15 cellular contexts compared by ENCODE assay signal in genomic region chr9:118961857-118962256, GRCh38.
DNase-seq lines count a peak whose midpoint lies in the region; ATAC-seq, FAIRE-seq and TF ChIP-seq lines count a peak whose summit lies in the region.
"Had no signal": no experiment of that assay in that cellular context is flagged by ENCODE, and none has a peak within 500 bp of the region (broad histone marks: within the 10 kb centered on the region; RNA-seq: fewer than 3 reads in every experiment).

No MANE protein-coding gene starts in this region.

- peaks cover 10% of the 10 kb centered on the region for H3K9me3 Mint-ChIP-seq in activated T-helper 17 cell treated with anti-CD3 and anti-CD28 coated beads, Interleukin-2, amount 50 U/mL, for 72 hours
- H3K9me3 Mint-ChIP-seq: activated naive CD4-positive, alpha-beta T cell treated with anti-CD3 and anti-CD28 coated beads, Interleukin-2, amount 50 U/mL, for 24 hours had no signal

- H3K9ac ChIP-seq in mammary epithelial cell (ENCODE audit: insufficient read depth, low read length): no peak overlapping the region
- H3K9ac ChIP-seq in HepG2 (ENCODE audit: insufficient read depth, low read depth, low read length): no peak overlapping the region
- H3K9ac ChIP-seq: BLaER1 had no signal

- H3K27ac ChIP-seq in mammary epithelial cell (ENCODE audit: insufficient read depth, low read depth, low read length): no peak overlapping the region
- no peak overlapping the region for H3K27ac ChIP-seq in HepG2 (ENCODE audit: extremely low read length, insufficient read depth, low read length)
- H3K27ac ChIP-seq: BLaER1, epithelial cell of prostate, VCaP had no signal

- H3K4me3 Mint-ChIP-seq in activated T-helper 17 cell treated with anti-CD3 and anti-CD28 coated beads, Interleukin-2, amount 50 U/mL, for 72 hours: no peak overlapping the region
- H3K4me3 Mint-ChIP-seq: activated naive CD4-positive, alpha-beta T cell treated with anti-CD3 and anti-CD28 coated beads, Interleukin-2, amount 50 U/mL, for 24 hours; naive thymus-derived CD4-positive, alpha-beta T cell had no signal

- no peak overlapping the region for H3K27ac Mint-ChIP-seq in activated T-helper 17 cell treated with anti-CD3 and anti-CD28 coated beads, Interleukin-2, amount 50 U/mL, for 72 hours
- H3K27ac Mint-ChIP-seq: activated naive CD4-positive, alpha-beta T cell treated with anti-CD3 and anti-CD28 coated beads, Interleukin-2, amount 50 U/mL, for 24 hours; naive thymus-derived CD4-positive, alpha-beta T cell had no signal

- intact Hi-C loops in Right ventricle myocardium inferior (cut with DNase I) (loop anchor here (10.0 kb wide), 1 partner anchor 127 kb away; no protein-coding TSS in a partner anchor), cardiac septum (cut with DNase I) (no loop called here), mammary epithelial cell (cut with micrococcal nuclease) (no loop called here), HepG2 (cut with micrococcal nuclease; ENCODE audit: unreplicated experiment) (no loop called here)

- ATAC-seq in Right ventricle myocardium inferior (peak; percentile 81), HepG2 (no peak)
- ATAC-seq in activated T-helper 17 cell treated with anti-CD3 and anti-CD28 coated beads, Interleukin-2, amount 50 U/mL, for 72 hours (replicated peaks): no peak
- ATAC-seq: naive thymus-derived CD4-positive, alpha-beta T cell had no signal

- no peaks in the 10 kb centered on the region for H4K20me1 ChIP-seq in mammary epithelial cell (ENCODE audit: insufficient read depth, low read length)
- no peaks in the 10 kb centered on the region for H4K20me1 ChIP-seq in HepG2 (ENCODE audit: insufficient read depth, low read length)
- H4K20me1 ChIP-seq: BLaER1 had no signal

- H3K4me1 ChIP-seq in mammary epithelial cell (ENCODE audit: insufficient read depth, low read length) (no peaks in the 10 kb centered on the region), HepG2 (ENCODE audit: insufficient read depth, low read length) (no peaks in the 10 kb centered on the region)
- H3K4me1 ChIP-seq: BLaER1 had no signal

- H3K4me3 ChIP-seq in mammary epithelial cell (replicated peaks in 1 of 3; ENCODE audit: insufficient read depth in 1 of 3, low read depth in 2 of 3, low read length in 3 of 3) (no peak overlapping the region), kidney epithelial cell (ENCODE audit: low read depth, low read length) (no peak overlapping the region), HepG2 (replicated peaks in 1 of 3; ENCODE audit: insufficient read depth in 1 of 3, low read depth in 2 of 3, low read length in 3 of 3) (no peak overlapping the region)
- H3K4me3 ChIP-seq: BLaER1 had no signal

- H3K9me3 ChIP-seq in mammary epithelial cell (replicated peaks; ENCODE audit: insufficient read depth, low read length): no peaks in the 10 kb centered on the region
- peaks cover 89% of the 10 kb centered on the region for H3K9me3 ChIP-seq in HepG2 (ENCODE audit: low read length)
- H3K9me3 ChIP-seq: BLaER1 had no signal

- H3K36me3 ChIP-seq in mammary epithelial cell (ENCODE audit: insufficient read depth, low read length) (no peaks in the 10 kb centered on the region), kidney epithelial cell (ENCODE audit: control insufficient read depth, insufficient read depth, low read length) (no peaks in the 10 kb centered on the region), HepG2 (replicated peaks in 1 of 2; ENCODE audit: control insufficient read depth in 1 of 2, insufficient read depth in 2 of 2, low read length in 2 of 2) (no peaks in the 10 kb centered on the region)
- H3K36me3 ChIP-seq: BLaER1 had no signal

- no peaks in the 10 kb centered on the region for H3K36me3 Mint-ChIP-seq in activated T-helper 17 cell treated with anti-CD3 and anti-CD28 coated beads, Interleukin-2, amount 50 U/mL, for 72 hours (ENCODE audit: low read depth)
- H3K36me3 Mint-ChIP-seq: activated naive CD4-positive, alpha-beta T cell treated with anti-CD3 and anti-CD28 coated beads, Interleukin-2, amount 50 U/mL, for 24 hours; naive thymus-derived CD4-positive, alpha-beta T cell had no signal

- no peaks in the 10 kb centered on the region for H3K79me2 ChIP-seq in mammary epithelial cell (ENCODE audit: insufficient read depth, low read length)
- no peaks in the 10 kb centered on the region for H3K79me2 ChIP-seq in HepG2 (ENCODE audit: insufficient read depth, low read length)

- TF ChIP-seq RAD21 in HepG2 (CRISPR knock-in tag; IDR thresholded peaks at IDR 0.05): no peak

- POLR2A ChIA-PET in HepG2 (lab: Yijun Ruan, JAX) (no interaction called here), GM10248 (lab: Yijun Ruan, JAX) (no interaction called here)

- CTCF ChIA-PET in mammary epithelial cell (lab: Charles Lee; ENCODE audit: low non-redundant PET): no interaction called here
- CTCF ChIA-PET in HepG2 (lab: Yijun Ruan, JAX; ENCODE audit: low intra/inter-chr PET ratio, low total read pairs): no interaction called here
- CTCF ChIA-PET in GM10248 (lab: Yijun Ruan, JAX): no interaction called here

- H3K4me1 Mint-ChIP-seq in activated T-helper 17 cell treated with anti-CD3 and anti-CD28 coated beads, Interleukin-2, amount 50 U/mL, for 72 hours: no peaks in the 10 kb centered on the region
- H3K4me1 Mint-ChIP-seq: activated naive CD4-positive, alpha-beta T cell treated with anti-CD3 and anti-CD28 coated beads, Interleukin-2, amount 50 U/mL, for 24 hours; naive thymus-derived CD4-positive, alpha-beta T cell had no signal

- FAIRE-seq in HepG2 (lab: Jason Lieb, UNC): no peak
- FAIRE-seq: GM18507 had no signal

- dilution Hi-C loops in mammary epithelial cell (cut with HindIII; ENCODE audit: low sequenced_read_pairs): no loop called here

- H3K27me3 ChIP-seq in mammary epithelial cell (ENCODE audit: insufficient read depth, low read length): no peaks in the 10 kb centered on the region
- H3K27me3 ChIP-seq in kidney epithelial cell (ENCODE audit: control insufficient read depth, insufficient read depth, low read length): no peaks in the 10 kb centered on the region
- no peaks in the 10 kb centered on the region for H3K27me3 ChIP-seq in HepG2 (ENCODE audit: control insufficient read depth in 1 of 2, insufficient read depth in 2 of 2, low read length in 2 of 2)
- H3K27me3 ChIP-seq: BLaER1 had no signal

- TF ChIP-seq EP300 in HepG2 (IDR thresholded peaks at IDR 0.05; ENCODE audit: low read depth in 2 of 2, low read length in 2 of 2) (no peak), HepG2 (CRISPR knock-in tag; IDR thresholded peaks at IDR 0.05; ENCODE audit: borderline replicate concordance) (no peak)

- H3K4me2 ChIP-seq in mammary epithelial cell (ENCODE audit: insufficient read depth, low read depth, low read length): no peak overlapping the region
- no peak overlapping the region for H3K4me2 ChIP-seq in HepG2 (ENCODE audit: low read depth, low read length)
- H3K4me2 ChIP-seq: BLaER1 had no signal

- BruUV-seq in mammary epithelial cell (replicated peaks; lab: Mats Ljungman, UMichigan) (no TSS peak), HepG2 (replicated peaks; lab: Mats Ljungman, UMichigan) (no TSS peak)

- no peaks in the 10 kb centered on the region for H3K27me3 Mint-ChIP-seq in activated T-helper 17 cell treated with anti-CD3 and anti-CD28 coated beads, Interleukin-2, amount 50 U/mL, for 72 hours
- H3K27me3 Mint-ChIP-seq: activated naive CD4-positive, alpha-beta T cell treated with anti-CD3 and anti-CD28 coated beads, Interleukin-2, amount 50 U/mL, for 24 hours had no signal

- no peak overlapping the region for H2AFZ ChIP-seq in mammary epithelial cell (ENCODE audit: low read depth, low read length)
- no peak overlapping the region for H2AFZ ChIP-seq in HepG2 (ENCODE audit: low read length)

- no peak for TF ChIP-seq POLR2A in HepG2 (IDR thresholded peaks at IDR 0.05; ENCODE audit: insufficient read depth in 1 of 2, low read depth in 2 of 2, low read length in 2 of 2)

- TF ChIP-seq CTCF in mammary epithelial cell (conservative IDR thresholded peaks at IDR 0.05 in 1 of 2, IDR thresholded peaks at IDR 0.05 in 1 of 2; ENCODE audit: extremely low read depth in 1 of 2, insufficient read depth in 1 of 2, low read depth in 1 of 2, low read length in 2 of 2) (no peak), kidney epithelial cell (IDR thresholded peaks at IDR 0.05; ENCODE audit: insufficient read depth, low read length, poor library complexity, severe bottlenecking) (no peak), HepG2 (CRISPR knock-in tag; IDR thresholded peaks at IDR 0.05) (no peak), GM10248 (IDR thresholded peaks at IDR 0.05; ENCODE audit: control extremely low read depth, extremely low read depth, low read depth, missing control alignments) (no peak)

- in situ Hi-C loops in mammary epithelial cell (cut with MboI; ENCODE audit: low sequenced_read_pairs in 2 of 2) (no loop called here), HepG2 (cut with HindIII; ENCODE audit: extremely low pct_ligation_motif_present, low pct_unique_long_range_greater_than_20kb) (no loop called here)

- 0% methylated on average over 1 of the region's 1 CpG for WGBS in mammary epithelial cell (ENCODE audit: low coverage, missing lambda C conversion rate)
- 5% methylated on average over 1 of the region's 1 CpG for WGBS in HepG2 (ENCODE audit: low lambda C conversion rate)

- DNase-seq in Right ventricle myocardium inferior (ENCODE audit: missing footprints): no peak
- no peak for DNase-seq in cardiac septum (ENCODE audit: low spot score)
- DNase-seq in mammary epithelial cell: peak; percentile 54
- peak; percentile 89 for DNase-seq in kidney epithelial cell (ENCODE audit: low read depth)
- no peak for DNase-seq in HepG2 (ENCODE audit: low spot score)
- no peak for DNase-seq in GM10248 (ENCODE audit: extremely low spot score)
- DNase-seq in activated CD4-positive, CD25-positive, alpha-beta regulatory T cell (lab: John Stamatoyannopoulos, UW): no peak
- DNase-seq: naive thymus-derived CD4-positive, alpha-beta T cell; NCI-H526 treated with DMSO at 0.1 percent for 48 hours had no signal

Comparison
In these comparisons a context has a peak if more than half of its experiments do, and no peak if none do; other contexts are left out.
1. DNase-seq: peak in mammary epithelial cell (single experiment) and kidney epithelial cell (single experiment); none in Right ventricle myocardium inferior (single experiment), cardiac septum (single experiment), HepG2 (single experiment), GM10248 (single experiment) and activated CD4-positive, CD25-positive, alpha-beta regulatory T cell (0 of 4).